ENCODE assay signal across 15 cellular contexts in the genomic region with DNA sequence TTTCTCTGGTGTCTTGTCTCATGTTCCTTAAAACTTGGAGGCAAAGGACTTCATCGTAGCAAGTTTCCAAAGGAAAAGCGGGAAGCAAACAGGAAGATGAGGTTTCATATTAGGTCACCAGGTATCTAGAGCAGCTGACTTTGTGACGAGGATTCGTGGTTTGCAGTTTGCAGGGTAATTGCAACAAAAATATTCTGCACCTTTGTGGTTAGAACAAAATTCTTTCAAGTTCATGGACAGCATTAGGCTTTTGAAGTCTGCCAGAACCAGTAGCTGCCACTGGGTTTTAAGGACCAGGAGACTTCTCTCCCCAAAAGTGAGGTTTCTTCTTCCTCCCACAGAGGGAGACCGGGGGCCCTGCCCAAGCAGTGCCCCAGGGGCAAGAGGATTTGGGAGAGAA.
A peak's percentile ranks its signal among the peaks of the same experiment; 100 is the strongest.
DNase-seq lines count a peak whose midpoint lies in the region; ATAC-seq and TF ChIP-seq lines count a peak whose summit lies in the region.
"Had no signal": no experiment of that assay in that cellular context is flagged by ENCODE, and none has a peak within 500 bp of the region (broad histone marks: within the 10 kb centered on the region; RNA-seq: fewer than 3 reads in every experiment).

No MANE protein-coding gene starts in this region.

- H3K4me1 Mint-ChIP-seq in endothelial cell (ENCODE audit: unreplicated experiment), result peaks cover 11% of the 10 kb centered on the region
- peaks cover 58% of the 10 kb centered on the region for H3K4me1 Mint-ChIP-seq in stimulated activated effector memory CD8-positive, alpha-beta T cell treated with anti-CD3 and anti-CD28 coated beads, Interleukin-12 subunit alpha, Interleukin-12 subunit beta, amount 100 ng/mL, for 72 hours

- H3K9me3 Mint-ChIP-seq in endothelial cell (ENCODE audit: unreplicated experiment), result no peaks in the 10 kb centered on the region
- no peaks in the 10 kb centered on the region for H3K9me3 Mint-ChIP-seq in stimulated activated effector memory CD8-positive, alpha-beta T cell treated with anti-CD3 and anti-CD28 coated beads, Interleukin-12 subunit alpha, Interleukin-12 subunit beta, amount 100 ng/mL, for 72 hours

- TF ChIP-seq CTCF in Loucy (conservative IDR thresholded peaks at IDR 0.05; ENCODE audit: low read length) (no peak), RWPE1 (conservative IDR thresholded peaks at IDR 0.05; ENCODE audit: low read depth) (no peak), endothelial cell (IDR thresholded peaks at IDR 0.05; ENCODE audit: unreplicated experiment) (no peak)

- POLR2A ChIA-PET in RWPE1 (lab: Yijun Ruan, JAX; ENCODE audit: low non-redundant PET), result no interaction called here

- peaks cover 15% of the 10 kb centered on the region for H3K36me3 Mint-ChIP-seq in endothelial cell (ENCODE audit: low read depth, unreplicated experiment)
- peaks cover 49% of the 10 kb centered on the region for H3K36me3 Mint-ChIP-seq in stimulated activated effector memory CD8-positive, alpha-beta T cell treated with anti-CD3 and anti-CD28 coated beads, Interleukin-12 subunit alpha, Interleukin-12 subunit beta, amount 100 ng/mL, for 72 hours

- no peak overlapping the region for H3K4me3 Mint-ChIP-seq in endothelial cell (ENCODE audit: unreplicated experiment)
- H3K4me3 Mint-ChIP-seq in stimulated activated effector memory CD8-positive, alpha-beta T cell treated with anti-CD3 and anti-CD28 coated beads, Interleukin-12 subunit alpha, Interleukin-12 subunit beta, amount 100 ng/mL, for 72 hours, result no peak overlapping the region

- no peak overlapping the region for H2AFZ ChIP-seq in Loucy (ENCODE audit: low read length)

- peaks cover 32% of the 10 kb centered on the region; the same call in 1 of the 2 replicates for H3K36me3 ChIP-seq in Loucy (ENCODE audit: insufficient read depth, low read length)

- no peaks in the 10 kb centered on the region for H3K9me2 ChIP-seq in Loucy (replicated peaks; ENCODE audit: low read depth, low read length)

- no peak overlapping the region for H3K4me3 ChIP-seq in Loucy (ENCODE audit: low read length, poor library complexity, severe bottlenecking)
- H3K4me3 ChIP-seq: HAP-1, Peyer's patch, SJSA1 had no signal

- no peak for ATAC-seq in stimulated activated effector memory CD8-positive, alpha-beta T cell treated with anti-CD3 and anti-CD28 coated beads, Interleukin-12 subunit alpha, Interleukin-12 subunit beta, amount 100 ng/mL, for 72 hours
- no peak for ATAC-seq in HG03457 (IDR thresholded peaks at IDR 0.05; ENCODE audit: unreplicated experiment)

- H3K27ac ChIP-seq in RWPE1, result peak overlapping the region; percentile 63
- H3K27ac ChIP-seq: Peyer's patch, SJSA1 had no signal

- no peaks in the 10 kb centered on the region for H3F3A ChIP-seq in Loucy (ENCODE audit: low read depth)

- H3K27ac Mint-ChIP-seq in endothelial cell (ENCODE audit: unreplicated experiment), result peak overlapping the region; percentile 77
- peak overlapping the region; percentile 68 for H3K27ac Mint-ChIP-seq in stimulated activated effector memory CD8-positive, alpha-beta T cell treated with anti-CD3 and anti-CD28 coated beads, Interleukin-12 subunit alpha, Interleukin-12 subunit beta, amount 100 ng/mL, for 72 hours

- CTCF ChIA-PET in RWPE1 (lab: Yijun Ruan, JAX), result no interaction called here

- H4K20me1 ChIP-seq in Loucy (ENCODE audit: insufficient read depth, low read length, poor library complexity, severe bottlenecking), result peaks cover 28% of the 10 kb centered on the region

- no peaks in the 10 kb centered on the region for H3K27me3 ChIP-seq in Loucy (ENCODE audit: insufficient read depth, low read length, poor library complexity, severe bottlenecking)
- H3K27me3 ChIP-seq: Peyer's patch, SJSA1 had no signal

- H3K9ac ChIP-seq in Loucy (ENCODE audit: low read depth, low read length, poor library complexity, severe bottlenecking), result no peak overlapping the region

- H3K4me1 ChIP-seq in Loucy (ENCODE audit: insufficient read depth, low read length, poor library complexity, severe bottlenecking), result peaks cover 35% of the 10 kb centered on the region

- H3K9me3 ChIP-seq in Loucy (ENCODE audit: insufficient read depth, low read depth, low read length), result no peaks in the 10 kb centered on the region
- H3K9me3 ChIP-seq: HAP-1, Peyer's patch, SJSA1 had no signal

- peak overlapping the region; percentile 9 for H3K4me2 ChIP-seq in Loucy (ENCODE audit: low read depth, low read length, poor library complexity, severe bottlenecking)

- DNase-seq in RWPE1 (ENCODE audit: low spot score), result no peak
- DNase-seq in endothelial cell (ENCODE audit: low spot score), result no peak
- DNase-seq in stimulated activated effector memory CD8-positive, alpha-beta T cell treated with anti-CD3 and anti-CD28 coated beads, Interleukin-12 subunit alpha, Interleukin-12 subunit beta, amount 100 ng/mL, for 72 hours (ENCODE audit: low spot score in 2 of 2), result no peak
- no peak for DNase-seq in NCI-H524 treated with DMSO at 0.1 percent for 48 hours (lab: John Stamatoyannopoulos, UW)
- DNase-seq in NCI-H146 (lab: John Stamatoyannopoulos, UW), result no peak
- DNase-seq: EL, NCI-H1092, NCI-H1694 treated with DMSO at 0.1 percent for 48 hours, NCI-H748 treated with DMSO at 0.1 percent for 48 hours, Peyer's patch, SW 1271 had no signal

- H3K27me3 Mint-ChIP-seq in endothelial cell (ENCODE audit: unreplicated experiment), result peaks cover 4% of the 10 kb centered on the region

- peaks cover 1% of the 10 kb centered on the region for H3K79me2 ChIP-seq in Loucy (ENCODE audit: insufficient read depth, low read length)
